Comparison of ENCODE assay signal across 8 cellular contexts in the genomic region with DNA sequence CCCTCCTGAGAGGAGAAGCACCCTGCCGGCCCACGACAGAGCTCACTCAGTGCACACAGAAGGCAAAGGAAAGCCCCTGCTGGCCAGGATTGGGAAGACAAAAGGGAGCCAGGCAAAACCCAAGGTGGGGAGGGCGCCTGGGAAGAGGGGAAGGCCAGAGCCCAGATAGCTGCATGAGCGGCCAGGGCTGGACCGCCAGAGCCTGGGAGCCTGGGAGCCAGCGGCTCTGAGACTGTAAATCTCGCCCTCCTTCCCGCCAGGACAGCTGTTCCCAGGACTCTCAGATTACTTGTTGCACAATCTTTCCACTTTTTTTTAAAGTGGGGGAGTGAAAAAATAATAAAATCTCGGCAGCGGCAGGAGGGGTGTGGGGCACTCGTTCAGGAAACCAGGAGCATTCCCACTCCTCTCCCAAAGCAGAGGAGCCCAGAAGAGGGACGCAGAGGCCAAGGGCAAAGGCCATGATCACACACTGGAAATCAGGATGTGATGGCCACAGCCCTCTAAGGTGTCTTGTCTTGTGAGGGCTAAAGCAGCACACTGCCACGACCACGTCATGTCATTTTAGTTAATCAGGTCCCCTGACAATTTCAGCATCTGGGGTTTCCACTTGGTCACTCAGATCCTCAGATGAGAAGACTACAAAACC. TPM values are rescaled to one million over a fixed set of nuclear protein-coding genes. Genes with fewer than 3 reads are reported as not detected.
A peak's percentile ranks its signal among the peaks of the same experiment; 100 is the strongest.
DNase-seq lines count a peak whose midpoint lies in the region; ATAC-seq lines count a peak whose summit lies in the region.

No MANE protein-coding gene starts in this region.

- no peak overlapping the region for H3K4me3 Mint-ChIP-seq in stimulated activated naive CD8-positive, alpha-beta T cell treated with anti-CD3 and anti-CD28 coated beads, Interleukin-15, amount 100 ng/mL, for 72 hours

- H3K27ac Mint-ChIP-seq in stimulated activated naive CD8-positive, alpha-beta T cell treated with anti-CD3 and anti-CD28 coated beads, Interleukin-15, amount 100 ng/mL, for 72 hours, result peak overlapping the region in 1 of 2 donors; percentile 59

- H3K27me3 Mint-ChIP-seq in stimulated activated naive CD8-positive, alpha-beta T cell treated with anti-CD3 and anti-CD28 coated beads, Interleukin-15, amount 100 ng/mL, for 72 hours, result no peaks in the 10 kb centered on the region

- DNase-seq in GM04503 (ENCODE audit: low read depth) (peak; percentile 92), SW480 (ENCODE audit: low spot score) (peak; percentile 40), glomerular visceral epithelial cell (ENCODE audit: extremely low spot score) (peak; percentile 71), renal cortical epithelial cell (ENCODE audit: low read depth) (peak; percentile 78), SKM-1 (lab: John Stamatoyannopoulos, UW; ENCODE audit: unreplicated experiment) (no peak)
- DNase-seq in activated CD4-positive, alpha-beta T cell treated with anti-CD3 and anti-CD28 coated beads for 48 hours, result no peak
- no peak for DNase-seq in stimulated activated naive CD8-positive, alpha-beta T cell treated with anti-CD3 and anti-CD28 coated beads, Interleukin-15, amount 100 ng/mL, for 72 hours

- ATAC-seq in GM21717 (IDR thresholded peaks at IDR 0.05; ENCODE audit: unreplicated experiment), result no peak
- no peak for ATAC-seq in stimulated activated naive CD8-positive, alpha-beta T cell treated with anti-CD3 and anti-CD28 coated beads, Interleukin-15, amount 100 ng/mL, for 72 hours

- no peaks in the 10 kb centered on the region for H3K9me3 Mint-ChIP-seq in stimulated activated naive CD8-positive, alpha-beta T cell treated with anti-CD3 and anti-CD28 coated beads, Interleukin-15, amount 100 ng/mL, for 72 hours

- H3K4me1 Mint-ChIP-seq in stimulated activated naive CD8-positive, alpha-beta T cell treated with anti-CD3 and anti-CD28 coated beads, Interleukin-15, amount 100 ng/mL, for 72 hours, result peaks cover 9% of the 10 kb centered on the region

RNA-seq across cellular contexts. Expression of a gene that starts 19.6 kb away (rescaled TPM):
- total RNA-seq in renal cortical epithelial cell, result 0.60 TPM in 1 of 2 replicates, not detected in the other

RNA-seq across cellular contexts. Expression of a gene that starts 51.1 kb away (rescaled TPM):
- total RNA-seq in renal cortical epithelial cell, result 2.6 and 6.1 TPM in 2 replicates

Comparison
In these comparisons a context has a peak if more than half of its experiments do, and no peak if none do; other contexts are left out.
1. DNase-seq: peak in GM04503 (single experiment), SW480 (single experiment), glomerular visceral epithelial cell (single experiment) and renal cortical epithelial cell (single experiment); none in activated CD4-positive, alpha-beta T cell treated with anti-CD3 and anti-CD28 coated beads for 48 hours (single experiment), stimulated activated naive CD8-positive, alpha-beta T cell treated with anti-CD3 and anti-CD28 coated beads, Interleukin-15, amount 100 ng/mL, for 72 hours (0 of 2) and SKM-1 (single experiment).